19 cellular contexts compared by ENCODE assay signal in genomic region chr5:59151162-59151889, GRCh38.
A peak's percentile ranks its signal among the peaks of the same experiment; 100 is the strongest.
DNase-seq lines count a peak whose midpoint lies in the region; ATAC-seq and TF ChIP-seq lines count a peak whose summit lies in the region.
"Had no signal": no experiment of that assay in that cellular context is flagged by ENCODE, and none has a peak within 500 bp of the region (broad histone marks: within the 10 kb centered on the region; RNA-seq: fewer than 3 reads in every experiment).

No MANE protein-coding gene starts in this region.

- intact Hi-C loops in Calu3 (cut with micrococcal nuclease; ENCODE audit: unreplicated experiment), result no loop called here

- no peaks in the 10 kb centered on the region for H3K4me1 ChIP-seq in HEK293 (ENCODE audit: control insufficient read depth, insufficient read depth, low read length)
- H3K4me1 ChIP-seq: esophagus squamous epithelium, lower lobe of right lung had no signal

- BruUV-seq in Calu3 (replicated peaks; lab: Mats Ljungman, UMichigan), result no TSS peak

- H3K36me3 ChIP-seq in HEK293 (ENCODE audit: control insufficient read depth in 2 of 2, insufficient read depth in 1 of 2, low read length in 2 of 2), result no peaks in the 10 kb centered on the region
- H3K36me3 ChIP-seq: esophagus squamous epithelium, lower lobe of right lung, ovary, sigmoid colon had no signal

- no peak for DNase-seq in activated T-cell treated with anti-CD3 and anti-CD28 coated beads, Interleukin-2, amount 50 U/mL, for 72 hours
- DNase-seq in activated T-cell treated with anti-CD3 and anti-CD28 coated beads for 4 hours (no peak), neural crest cell (ENCODE audit: low read depth, low spot score) (no peak), Calu3 (no peak), NCI-H1092 treated with DMSO at 0.1 percent for 48 hours (lab: John Stamatoyannopoulos, UW) (no peak), glomerular visceral epithelial cell (ENCODE audit: extremely low spot score) (no peak)
- DNase-seq: activated B cell treated with CpG ODN at 0.5 μM for 24 hours; effector CD8-positive, alpha-beta T cell; esophagus squamous epithelium; lower lobe of right lung; MV-4-11; NCI-H2029; NCI-H446 treated with DMSO at 0.1 percent for 48 hours; ovary; sigmoid colon; stimulated activated CD4-positive, alpha-beta T cell treated with anti-CD3 and anti-CD28 coated beads, Interleukin-2, amount 100 ng/mL, for 24 hours had no signal

- POLR2A ChIA-PET in HEK293 (lab: Yijun Ruan, JAX), result no interaction called here

- no peaks in the 10 kb centered on the region for H3K9me3 Mint-ChIP-seq in activated T-cell treated with anti-CD3 and anti-CD28 coated beads, Interleukin-2, amount 50 U/mL, for 72 hours
- peaks cover 6% of the 10 kb centered on the region for H3K9me3 Mint-ChIP-seq in activated T-helper 17 cell treated with anti-CD3 and anti-CD28 coated beads, Interleukin-2, amount 50 U/mL, for 72 hours
- no peaks in the 10 kb centered on the region for H3K9me3 Mint-ChIP-seq in neural crest cell
- no peaks in the 10 kb centered on the region for H3K9me3 Mint-ChIP-seq in Calu3 (ENCODE audit: low read depth, unreplicated experiment)
- H3K9me3 Mint-ChIP-seq: activated B cell treated with CpG ODN at 0.5 μM for 24 hours had no signal

- H3K27ac Mint-ChIP-seq in activated T-cell treated with anti-CD3 and anti-CD28 coated beads, Interleukin-2, amount 50 U/mL, for 72 hours, result peak overlapping the region; percentile 64
- H3K27ac Mint-ChIP-seq in activated T-helper 17 cell treated with anti-CD3 and anti-CD28 coated beads, Interleukin-2, amount 50 U/mL, for 72 hours, result peak overlapping the region; percentile 12
- peak overlapping the region; percentile 36 for H3K27ac Mint-ChIP-seq in neural crest cell (ENCODE audit: unreplicated experiment)
- no peak overlapping the region for H3K27ac Mint-ChIP-seq in Calu3 (ENCODE audit: unreplicated experiment)
- H3K27ac Mint-ChIP-seq: activated B cell treated with CpG ODN at 0.5 μM for 24 hours had no signal

- no peaks in the 10 kb centered on the region for H3K9me3 ChIP-seq in HEK293 (ENCODE audit: control insufficient read depth, insufficient read depth, low read depth, low read length)
- H3K9me3 ChIP-seq: esophagus squamous epithelium, lower lobe of right lung, ovary, sigmoid colon had no signal

- H3K4me1 Mint-ChIP-seq in activated T-cell treated with anti-CD3 and anti-CD28 coated beads, Interleukin-2, amount 50 U/mL, for 72 hours (ENCODE audit: low read depth), result no peaks in the 10 kb centered on the region
- H3K4me1 Mint-ChIP-seq in activated T-helper 17 cell treated with anti-CD3 and anti-CD28 coated beads, Interleukin-2, amount 50 U/mL, for 72 hours, result peaks cover 21% of the 10 kb centered on the region
- H3K4me1 Mint-ChIP-seq in neural crest cell (peaks cover 4% of the 10 kb centered on the region), Calu3 (ENCODE audit: low read depth, unreplicated experiment) (no peaks in the 10 kb centered on the region)
- H3K4me1 Mint-ChIP-seq: activated B cell treated with CpG ODN at 0.5 μM for 24 hours had no signal

- peak; percentile 36 to 67 for ATAC-seq in activated T-cell treated with anti-CD3 and anti-CD28 coated beads, Interleukin-2, amount 50 U/mL, for 72 hours (replicated peaks in 1 of 2)
- peak; percentile 57 for ATAC-seq in activated T-helper 17 cell treated with anti-CD3 and anti-CD28 coated beads, Interleukin-2, amount 50 U/mL, for 72 hours (replicated peaks)
- ATAC-seq: K562 had no signal

- H3K4me3 Mint-ChIP-seq in activated T-cell treated with anti-CD3 and anti-CD28 coated beads, Interleukin-2, amount 50 U/mL, for 72 hours, result peak overlapping the region; percentile 27 to 65
- H3K4me3 Mint-ChIP-seq in activated T-helper 17 cell treated with anti-CD3 and anti-CD28 coated beads, Interleukin-2, amount 50 U/mL, for 72 hours, result no peak overlapping the region
- no peak overlapping the region for H3K4me3 Mint-ChIP-seq in neural crest cell
- no peak overlapping the region for H3K4me3 Mint-ChIP-seq in Calu3 (ENCODE audit: low read depth, unreplicated experiment)
- H3K4me3 Mint-ChIP-seq: activated B cell treated with CpG ODN at 0.5 μM for 24 hours had no signal

- H3K4me3 ChIP-seq in HEK293 (ENCODE audit: low read depth, low read length), result no peak overlapping the region
- H3K4me3 ChIP-seq: esophagus squamous epithelium, K562, lower lobe of right lung, ovary, sigmoid colon had no signal

- no peaks in the 10 kb centered on the region for H3K36me3 Mint-ChIP-seq in activated T-cell treated with anti-CD3 and anti-CD28 coated beads, Interleukin-2, amount 50 U/mL, for 72 hours (ENCODE audit: insufficient read depth in 2 of 2)
- no peaks in the 10 kb centered on the region for H3K36me3 Mint-ChIP-seq in activated T-helper 17 cell treated with anti-CD3 and anti-CD28 coated beads, Interleukin-2, amount 50 U/mL, for 72 hours (ENCODE audit: low read depth)
- no peaks in the 10 kb centered on the region for H3K36me3 Mint-ChIP-seq in neural crest cell (ENCODE audit: low read depth)
- no peaks in the 10 kb centered on the region for H3K36me3 Mint-ChIP-seq in Calu3 (ENCODE audit: insufficient read depth, unreplicated experiment)

- no peak overlapping the region for H3K27ac ChIP-seq in HEK293 (ENCODE audit: extremely low read depth, low read depth, low read length)
- H3K27ac ChIP-seq: esophagus squamous epithelium, lower lobe of right lung, ovary had no signal

- CTCF ChIA-PET in HEK293 (lab: Yijun Ruan, JAX) (interaction anchor here (1.1 to 1.4 kb wide), 3 partner anchors 12 to 229 kb away, joined by 3 to 5 read pairs (median 5); no protein-coding TSS in a partner anchor), Calu3 (lab: Charles Lee) (no interaction called here)

- TF ChIP-seq CTCF in HEK293 (tag by site-specific recombination; IDR thresholded peaks at IDR 0.05) (no peak), neural crest cell (conservative IDR thresholded peaks at IDR 0.05) (no peak), Calu3 (IDR thresholded peaks at IDR 0.05; ENCODE audit: unreplicated experiment) (no peak)

- H3K27me3 Mint-ChIP-seq in activated T-cell treated with anti-CD3 and anti-CD28 coated beads, Interleukin-2, amount 50 U/mL, for 72 hours (ENCODE audit: low read depth), result no peaks in the 10 kb centered on the region
- no peaks in the 10 kb centered on the region for H3K27me3 Mint-ChIP-seq in activated T-helper 17 cell treated with anti-CD3 and anti-CD28 coated beads, Interleukin-2, amount 50 U/mL, for 72 hours
- H3K27me3 Mint-ChIP-seq in neural crest cell (ENCODE audit: low read depth) (no peaks in the 10 kb centered on the region), Calu3 (ENCODE audit: unreplicated experiment) (no peaks in the 10 kb centered on the region)
- H3K27me3 Mint-ChIP-seq: activated B cell treated with CpG ODN at 0.5 μM for 24 hours had no signal

TF ChIP-seq in HEK293, 187 proteins besides CTCF, POLR2A, EP300 and RAD21:
- peak; percentile 71; the same call in 1 of the 2 replicates for TF ChIP-seq ZNF133 (tag by site-specific recombination; IDR thresholded peaks at IDR 0.05)
- no peak for TF ChIP-seq ZBTB1 (tag by site-specific recombination; IDR thresholded peaks at IDR 0.05)

Comparison
In these comparisons a context has a peak if more than half of its experiments do, and no peak if none do; other contexts are left out.
1. H3K4me3 Mint-ChIP-seq: peak in activated T-cell treated with anti-CD3 and anti-CD28 coated beads, Interleukin-2, amount 50 U/mL, for 72 hours (2 of 2); none in activated T-helper 17 cell treated with anti-CD3 and anti-CD28 coated beads, Interleukin-2, amount 50 U/mL, for 72 hours (single experiment), neural crest cell (single experiment) and Calu3 (single experiment).